2 cellular contexts compared by ENCODE assay signal in the genomic region with DNA sequence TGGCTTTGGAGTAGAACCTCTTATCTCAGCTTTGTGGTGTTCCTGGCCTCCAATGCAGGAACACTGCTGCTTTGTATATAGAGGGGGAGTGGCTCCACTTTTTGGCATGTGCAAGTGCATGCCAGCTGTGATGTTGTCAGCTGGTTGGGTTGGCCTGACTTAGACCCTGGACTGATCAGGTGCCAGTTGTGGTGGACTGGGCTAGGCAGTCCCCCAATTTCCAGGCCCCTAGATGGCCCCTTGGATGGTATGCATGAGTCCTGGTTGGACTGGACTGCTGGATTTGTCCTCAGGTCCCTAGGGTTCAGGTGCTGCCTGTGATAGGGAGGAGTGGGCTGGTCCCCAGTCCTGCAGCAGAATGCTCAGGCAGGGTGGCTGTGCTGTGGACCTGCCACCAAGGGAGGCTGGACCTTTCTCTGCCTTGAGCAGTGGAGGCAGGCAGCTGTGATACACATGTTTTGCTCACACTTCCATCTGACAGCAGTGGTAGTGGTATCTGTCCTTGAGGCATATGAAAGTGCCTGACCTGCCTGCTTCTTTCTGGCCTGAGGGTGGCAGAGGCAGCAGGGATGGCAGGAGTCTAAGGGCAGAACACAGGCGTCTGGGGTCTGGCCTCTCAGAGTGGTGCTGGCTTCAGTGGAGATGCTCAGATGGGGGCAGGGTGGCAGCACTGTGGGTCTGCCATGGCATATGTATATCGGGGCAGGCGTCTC.
TF ChIP-seq lines count a peak whose summit lies in the region.

No MANE protein-coding gene starts in this region.

TF ChIP-seq in HepG2, 621 proteins besides CTCF, POLR2A, EP300 and RAD21 (continued from another document):
- TF ChIP-seq, protein P1, sequence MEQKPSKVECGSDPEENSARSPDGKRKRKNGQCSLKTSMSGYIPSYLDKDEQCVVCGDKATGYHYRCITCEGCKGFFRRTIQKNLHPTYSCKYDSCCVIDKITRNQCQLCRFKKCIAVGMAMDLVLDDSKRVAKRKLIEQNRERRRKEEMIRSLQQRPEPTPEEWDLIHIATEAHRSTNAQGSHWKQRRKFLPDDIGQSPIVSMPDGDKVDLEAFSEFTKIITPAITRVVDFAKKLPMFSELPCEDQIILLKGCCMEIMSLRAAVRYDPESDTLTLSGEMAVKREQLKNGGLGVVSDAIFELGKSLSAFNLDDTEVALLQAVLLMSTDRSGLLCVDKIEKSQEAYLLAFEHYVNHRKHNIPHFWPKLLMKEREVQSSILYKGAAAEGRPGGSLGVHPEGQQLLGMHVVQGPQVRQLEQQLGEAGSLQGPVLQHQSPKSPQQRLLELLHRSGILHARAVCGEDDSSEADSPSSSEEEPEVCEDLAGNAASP (CRISPR knock-in tag; IDR thresholded peaks at IDR 0.05; ENCODE audit: borderline replicate concordance): no peak
- no peak for TF ChIP-seq NCOA1 (CRISPR knock-in tag; IDR thresholded peaks at IDR 0.05)

TF ChIP-seq in WTC11, 78 proteins besides CTCF, POLR2A, EP300 and RAD21:
- TF ChIP-seq, protein P2, sequence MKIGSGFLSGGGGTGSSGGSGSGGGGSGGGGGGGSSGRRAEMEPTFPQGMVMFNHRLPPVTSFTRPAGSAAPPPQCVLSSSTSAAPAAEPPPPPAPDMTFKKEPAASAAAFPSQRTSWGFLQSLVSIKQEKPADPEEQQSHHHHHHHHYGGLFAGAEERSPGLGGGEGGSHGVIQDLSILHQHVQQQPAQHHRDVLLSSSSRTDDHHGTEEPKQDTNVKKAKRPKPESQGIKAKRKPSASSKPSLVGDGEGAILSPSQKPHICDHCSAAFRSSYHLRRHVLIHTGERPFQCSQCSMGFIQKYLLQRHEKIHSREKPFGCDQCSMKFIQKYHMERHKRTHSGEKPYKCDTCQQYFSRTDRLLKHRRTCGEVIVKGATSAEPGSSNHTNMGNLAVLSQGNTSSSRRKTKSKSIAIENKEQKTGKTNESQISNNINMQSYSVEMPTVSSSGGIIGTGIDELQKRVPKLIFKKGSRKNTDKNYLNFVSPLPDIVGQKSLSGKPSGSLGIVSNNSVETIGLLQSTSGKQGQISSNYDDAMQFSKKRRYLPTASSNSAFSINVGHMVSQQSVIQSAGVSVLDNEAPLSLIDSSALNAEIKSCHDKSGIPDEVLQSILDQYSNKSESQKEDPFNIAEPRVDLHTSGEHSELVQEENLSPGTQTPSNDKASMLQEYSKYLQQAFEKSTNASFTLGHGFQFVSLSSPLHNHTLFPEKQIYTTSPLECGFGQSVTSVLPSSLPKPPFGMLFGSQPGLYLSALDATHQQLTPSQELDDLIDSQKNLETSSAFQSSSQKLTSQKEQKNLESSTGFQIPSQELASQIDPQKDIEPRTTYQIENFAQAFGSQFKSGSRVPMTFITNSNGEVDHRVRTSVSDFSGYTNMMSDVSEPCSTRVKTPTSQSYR (CRISPR knock-in tag; IDR thresholded peaks at IDR 0.05): no peak
- TF ChIP-seq GTF2I (CRISPR knock-in tag; conservative IDR thresholded peaks at IDR 0.05) (no peak), CBFB (CRISPR knock-in tag; IDR thresholded peaks at IDR 0.05; ENCODE audit: low read depth) (no peak), ZNF423 (CRISPR knock-in tag; IDR thresholded peaks at IDR 0.05) (no peak), SOX15 (CRISPR knock-in tag; IDR thresholded peaks at IDR 0.05) (no peak), NFATC4 (CRISPR knock-in tag; IDR thresholded peaks at IDR 0.05) (no peak)
- TF ChIP-seq, protein P3, sequence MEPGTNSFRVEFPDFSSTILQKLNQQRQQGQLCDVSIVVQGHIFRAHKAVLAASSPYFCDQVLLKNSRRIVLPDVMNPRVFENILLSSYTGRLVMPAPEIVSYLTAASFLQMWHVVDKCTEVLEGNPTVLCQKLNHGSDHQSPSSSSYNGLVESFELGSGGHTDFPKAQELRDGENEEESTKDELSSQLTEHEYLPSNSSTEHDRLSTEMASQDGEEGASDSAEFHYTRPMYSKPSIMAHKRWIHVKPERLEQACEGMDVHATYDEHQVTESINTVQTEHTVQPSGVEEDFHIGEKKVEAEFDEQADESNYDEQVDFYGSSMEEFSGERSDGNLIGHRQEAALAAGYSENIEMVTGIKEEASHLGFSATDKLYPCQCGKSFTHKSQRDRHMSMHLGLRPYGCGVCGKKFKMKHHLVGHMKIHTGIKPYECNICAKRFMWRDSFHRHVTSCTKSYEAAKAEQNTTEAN (CRISPR knock-in tag; IDR thresholded peaks at IDR 0.05): no peak
- TF ChIP-seq, protein P4, sequence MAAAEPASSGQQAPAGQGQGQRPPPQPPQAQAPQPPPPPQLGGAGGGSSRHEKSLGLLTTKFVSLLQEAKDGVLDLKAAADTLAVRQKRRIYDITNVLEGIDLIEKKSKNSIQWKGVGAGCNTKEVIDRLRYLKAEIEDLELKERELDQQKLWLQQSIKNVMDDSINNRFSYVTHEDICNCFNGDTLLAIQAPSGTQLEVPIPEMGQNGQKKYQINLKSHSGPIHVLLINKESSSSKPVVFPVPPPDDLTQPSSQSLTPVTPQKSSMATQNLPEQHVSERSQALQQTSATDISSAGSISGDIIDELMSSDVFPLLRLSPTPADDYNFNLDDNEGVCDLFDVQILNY (CRISPR knock-in tag; IDR thresholded peaks at IDR 0.05): no peak
